ENCODE assay signal across 12 cellular contexts in genomic region chr12:9346866-9347327, GRCh38.
"Had no signal": no experiment of that assay in that cellular context is flagged by ENCODE, and none has a peak within 500 bp of the region (broad histone marks: within the 10 kb centered on the region; RNA-seq: fewer than 3 reads in every experiment).

No MANE protein-coding gene starts in this region.

- H3K27ac ChIP-seq: dorsolateral prefrontal cortex, parathyroid adenoma, tibial nerve, vagina had no signal

- H3K4me3 Mint-ChIP-seq: activated CD4-positive, alpha-beta T cell treated with anti-CD3 and anti-CD28 coated beads, Interleukin-2, amount 10 ng/mL, durations not matched to agents 24 days and 14 days; activated naive CD4-positive, alpha-beta T cell treated with anti-CD3 and anti-CD28 coated beads, Interleukin-2, amount 50 U/mL, for 24 hours; T-helper 1 cell treated with Interleukin-12 subunit alpha and Interleukin-12 subunit beta and Interleukin-4 antibody, amounts not matched to agents 30 μg/mL and 1 μg/mL, for 36 hours had no signal

- H3K79me2 ChIP-seq: parathyroid adenoma had no signal

- H3K9me3 Mint-ChIP-seq: activated naive CD4-positive, alpha-beta T cell treated with anti-CD3 and anti-CD28 coated beads, Interleukin-2, amount 50 U/mL, for 24 hours had no signal

- DNase-seq: activated CD4-positive, alpha-beta T cell treated with anti-CD3 and anti-CD28 coated beads, Interleukin-2, amount 10 ng/mL, durations not matched to agents 24 days and 14 days; dorsolateral prefrontal cortex; foreskin melanocyte; head of caudate nucleus; mesendoderm had no signal

- H3K4me2 ChIP-seq: smooth muscle cell had no signal

- H3K9ac ChIP-seq: parathyroid adenoma had no signal

- H3K9me3 ChIP-seq: tibial nerve, vagina had no signal

- H3K27me3 ChIP-seq: dorsolateral prefrontal cortex, tibial nerve, vagina had no signal

- H3K36me3 ChIP-seq: tibial nerve, vagina had no signal

- H3K4me1 ChIP-seq: parathyroid adenoma, tibial nerve had no signal

- H3K27ac Mint-ChIP-seq: activated CD4-positive, alpha-beta T cell treated with anti-CD3 and anti-CD28 coated beads, Interleukin-2, amount 10 ng/mL, durations not matched to agents 24 days and 14 days; activated naive CD4-positive, alpha-beta T cell treated with anti-CD3 and anti-CD28 coated beads, Interleukin-2, amount 50 U/mL, for 24 hours; T-helper 1 cell treated with Interleukin-12 subunit alpha and Interleukin-12 subunit beta and Interleukin-4 antibody, amounts not matched to agents 30 μg/mL and 1 μg/mL, for 36 hours had no signal

- FAIRE-seq: endometrium had no signal

- H3K27me3 Mint-ChIP-seq: activated CD4-positive, alpha-beta T cell treated with anti-CD3 and anti-CD28 coated beads, Interleukin-2, amount 10 ng/mL, durations not matched to agents 24 days and 14 days; activated naive CD4-positive, alpha-beta T cell treated with anti-CD3 and anti-CD28 coated beads, Interleukin-2, amount 50 U/mL, for 24 hours had no signal

- H3K4me3 ChIP-seq: dorsolateral prefrontal cortex, smooth muscle cell, tibial nerve, vagina had no signal

- H2AFZ ChIP-seq: parathyroid adenoma had no signal
